2 cellular contexts compared by ENCODE assay signal in genomic region chr14:99426265-99426664, GRCh38.
TF ChIP-seq lines count a peak whose summit lies in the region.

No MANE protein-coding gene starts in this region.

TF ChIP-seq in IMR-90, 13 proteins besides CTCF, POLR2A, EP300 and RAD21:
- TF ChIP-seq FOS (IDR thresholded peaks at IDR 0.05; ENCODE audit: low read depth, low read length) (no peak), MAZ (IDR thresholded peaks at IDR 0.05; ENCODE audit: borderline replicate concordance, low read depth, low read length) (no peak), CEBPB (IDR thresholded peaks at IDR 0.05; ENCODE audit: low read depth, low read length) (no peak), MXI1 (IDR thresholded peaks at IDR 0.05; ENCODE audit: borderline replicate concordance, low read depth, low read length) (no peak), RCOR1 (IDR thresholded peaks at IDR 0.05; ENCODE audit: insufficient replicate concordance, low read length) (no peak), CHD1 (IDR thresholded peaks at IDR 0.05; ENCODE audit: low read depth, low read length) (no peak), BHLHE40 (IDR thresholded peaks at IDR 0.05; ENCODE audit: low read depth, low read length) (no peak), SMC3 (IDR thresholded peaks at IDR 0.05; ENCODE audit: low read depth, low read length) (no peak), RFX5 (IDR thresholded peaks at IDR 0.05; ENCODE audit: low read depth, low read length) (no peak), USF2 (IDR thresholded peaks at IDR 0.05; ENCODE audit: low read depth, low read length) (no peak), MAFK (IDR thresholded peaks at IDR 0.05; ENCODE audit: low read depth, low read length) (no peak), NFE2L2 (IDR thresholded peaks at IDR 0.05; ENCODE audit: low read depth, low read length) (no peak), ELK1 (IDR thresholded peaks at IDR 0.05; ENCODE audit: borderline replicate concordance, low read depth, low read length) (no peak)

TF ChIP-seq in SK-N-SH, 30 proteins besides CTCF, POLR2A, EP300 and RAD21:
- TF ChIP-seq SMC3 (IDR thresholded peaks at IDR 0.05; ENCODE audit: low read depth, low read length) (no peak), SIN3A (IDR thresholded peaks at IDR 0.05; ENCODE audit: borderline replicate concordance, low read depth, low read length) (no peak), GABPA (IDR thresholded peaks at IDR 0.05; ENCODE audit: low read depth) (no peak), IRF3 (IDR thresholded peaks at IDR 0.05; ENCODE audit: low read depth, low read length) (no peak), TCF12 (IDR thresholded peaks at IDR 0.05) (no peak)
TF ChIP-seq in SK-N-SH: peak in this region for 0.
